Comparison of ENCODE assay signal across 11 cellular contexts in the genomic region with DNA sequence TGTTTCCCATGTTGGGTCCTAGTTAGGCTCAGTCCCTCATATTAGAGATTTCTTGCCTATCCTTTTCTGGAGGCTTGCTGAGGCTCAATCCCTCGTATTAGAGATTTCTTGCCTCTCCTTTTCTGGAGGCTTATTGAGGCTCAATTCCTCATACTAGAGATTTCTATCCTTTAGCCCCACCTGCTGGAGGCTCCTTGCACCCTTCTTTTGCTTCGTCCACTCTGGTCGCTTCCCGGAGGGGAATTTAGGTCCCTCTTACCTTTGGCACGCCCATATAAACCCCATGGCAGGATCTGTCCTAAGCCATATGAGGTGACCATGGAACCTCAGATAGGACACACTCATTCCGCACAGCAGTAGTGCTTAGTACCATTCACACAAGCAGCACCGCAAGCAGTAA. TPM values are rescaled to one million over a fixed set of nuclear protein-coding genes. Genes with fewer than 3 reads are reported as not detected.
A peak's percentile ranks its signal among the peaks of the same experiment; 100 is the strongest.
DNase-seq lines count a peak whose midpoint lies in the region; ATAC-seq and TF ChIP-seq lines count a peak whose summit lies in the region.
"Had no signal": no experiment of that assay in that cellular context is flagged by ENCODE, and none has a peak within 500 bp of the region (broad histone marks: within the 10 kb centered on the region; RNA-seq: fewer than 3 reads in every experiment).

No MANE protein-coding gene starts in this region.

- TF ChIP-seq EP300 in gastroesophageal sphincter (IDR thresholded peaks at IDR 0.05), result no peak

- H3F3A ChIP-seq in GM23248 (ENCODE audit: insufficient read depth), result no peaks in the 10 kb centered on the region

- H3K79me2 ChIP-seq in GM23248 (ENCODE audit: insufficient read depth), result no peaks in the 10 kb centered on the region

- H3K4me3 Mint-ChIP-seq in naive thymus-derived CD4-positive, alpha-beta T cell, result no peak overlapping the region

- DNase-seq in AG09319 (ENCODE audit: extremely low read depth, low read depth), result no peak
- peak; percentile 39 for DNase-seq in GM23248
- peak; percentile 67 for DNase-seq in WERI-Rb-1
- DNase-seq in iPS-NIHi7 (ENCODE audit: extremely low spot score), result peak; percentile 51
- DNase-seq in naive thymus-derived CD4-positive, alpha-beta T cell, result no peak
- no peak for DNase-seq in AG20443 (ENCODE audit: low spot score)
- DNase-seq: GF-D8, occipital lobe had no signal

- ATAC-seq in naive thymus-derived CD4-positive, alpha-beta T cell, result no peak
- ATAC-seq in HG02840 (IDR thresholded peaks at IDR 0.05; ENCODE audit: low FRiP score, unreplicated experiment), result no peak
- no peak for ATAC-seq in gastroesophageal sphincter
- ATAC-seq: activated naive CD4-positive, alpha-beta T cell treated with anti-CD3 and anti-CD28 coated beads, Interleukin-2, amount 50 U/mL, for 72 hours had no signal

- TF ChIP-seq POLR2A in gastroesophageal sphincter (IDR thresholded peaks at IDR 0.05), result no peak

- TF ChIP-seq CTCF in AG09319 (IDR thresholded peaks at IDR 0.05; ENCODE audit: low read depth, low read length) (peak; percentile 24; the same call in 1 of the 2 replicates), WERI-Rb-1 (IDR thresholded peaks at IDR 0.05; ENCODE audit: low read depth, low read length) (peak; percentile 57; the same call in 1 of the 2 replicates), gastroesophageal sphincter (IDR thresholded peaks at IDR 0.05) (peak in 1 of 4 experiments; percentile 45)

- intact Hi-C loops in naive thymus-derived CD4-positive, alpha-beta T cell (cut with micrococcal nuclease), result no loop called here

- H3K27ac ChIP-seq in GM23248, result no peak overlapping the region
- no peak overlapping the region for H3K27ac ChIP-seq in WERI-Rb-1
- H3K27ac ChIP-seq in naive thymus-derived CD4-positive, alpha-beta T cell (ENCODE audit: low read depth, low read length), result no peak overlapping the region
- H3K27ac ChIP-seq in gastroesophageal sphincter, result no peak overlapping the region

- H2AFZ ChIP-seq in GM23248, result no peak overlapping the region

- in situ Hi-C loops in GM23248 (cut with MboI), result no loop called here

- H3K9me2 ChIP-seq in GM23248 (ENCODE audit: insufficient read depth), result no peaks in the 10 kb centered on the region

- H3K27me3 ChIP-seq in GM23248 (replicated peaks; ENCODE audit: insufficient read depth), result no peaks in the 10 kb centered on the region
- no peaks in the 10 kb centered on the region for H3K27me3 ChIP-seq in WERI-Rb-1 (ENCODE audit: insufficient read depth, low read depth, severe bottlenecking)
- H3K27me3 ChIP-seq in naive thymus-derived CD4-positive, alpha-beta T cell (ENCODE audit: control insufficient read depth in 2 of 2, insufficient read depth in 2 of 2, low read length in 2 of 2), result no peaks in the 10 kb centered on the region
- H3K27me3 ChIP-seq in gastroesophageal sphincter, result no peaks in the 10 kb centered on the region

- no peaks in the 10 kb centered on the region for H3K9me3 ChIP-seq in GM23248 (ENCODE audit: low read depth)
- peaks cover 8% of the 10 kb centered on the region for H3K9me3 ChIP-seq in WERI-Rb-1 (ENCODE audit: severe bottlenecking)
- peaks cover 0 to 18% (median 4%) of the 10 kb centered on the region in 3 experiments for H3K9me3 ChIP-seq in naive thymus-derived CD4-positive, alpha-beta T cell (ENCODE audit: control insufficient read depth in 2 of 3, low read length in 3 of 3)
- H3K9me3 ChIP-seq in gastroesophageal sphincter, result peaks cover 0 to 11% (median 0%) of the 10 kb centered on the region in 3 donors

- H3K36me3 ChIP-seq in GM23248 (ENCODE audit: low read depth), result no peaks in the 10 kb centered on the region
- H3K36me3 ChIP-seq in WERI-Rb-1, result no peaks in the 10 kb centered on the region
- no peaks in the 10 kb centered on the region for H3K36me3 ChIP-seq in naive thymus-derived CD4-positive, alpha-beta T cell (ENCODE audit: control insufficient read depth in 2 of 3, insufficient read depth in 3 of 3, low read length in 3 of 3)
- H3K36me3 ChIP-seq in gastroesophageal sphincter, result no peaks in the 10 kb centered on the region

- no peak overlapping the region for H3K4me3 ChIP-seq in GM23248
- H3K4me3 ChIP-seq in WERI-Rb-1 (ENCODE audit: low read depth, low read length), result no peak overlapping the region
- no peak overlapping the region for H3K4me3 ChIP-seq in naive thymus-derived CD4-positive, alpha-beta T cell (ENCODE audit: low read length)
- no peak overlapping the region for H3K4me3 ChIP-seq in gastroesophageal sphincter

- H3K27me3 Mint-ChIP-seq in naive thymus-derived CD4-positive, alpha-beta T cell, result no peaks in the 10 kb centered on the region

- H4K20me1 ChIP-seq in GM23248 (ENCODE audit: insufficient read depth), result no peaks in the 10 kb centered on the region

- CTCF ChIA-PET in naive thymus-derived CD4-positive, alpha-beta T cell (lab: Charles Lee), result no interaction called here

- no peak overlapping the region for H3K9ac ChIP-seq in GM23248

- POLR2A ChIA-PET in naive thymus-derived CD4-positive, alpha-beta T cell (lab: Charles Lee), result no interaction called here

- H3K9me3 Mint-ChIP-seq in naive thymus-derived CD4-positive, alpha-beta T cell, result peaks cover 0 to 32% (median 14%) of the 10 kb centered on the region in 11 donors

- 65 to 68% methylated on average over 7 of the region's 7 CpGs for WGBS in GM23248 (ENCODE audit: low coverage in 1 of 2, low lambda C conversion rate in 2 of 2, missing lambda C conversion rate in 2 of 2), 2 experiments
- WGBS in gastroesophageal sphincter (ENCODE audit: low coverage in 1 of 2), 2 donors, result 61 to 84% methylated on average over 2 to 7 of the region's 7 CpGs

- peak overlapping the region in 1 of 9 donors; percentile 5 for H3K27ac Mint-ChIP-seq in naive thymus-derived CD4-positive, alpha-beta T cell
- H3K27ac Mint-ChIP-seq: activated naive CD4-positive, alpha-beta T cell treated with anti-CD3 and anti-CD28 coated beads, Interleukin-2, amount 50 U/mL, for 72 hours had no signal

- peaks cover 5 to 32% (median 18%) of the 10 kb centered on the region in 5 donors for H3K36me3 Mint-ChIP-seq in naive thymus-derived CD4-positive, alpha-beta T cell

- H3K4me1 ChIP-seq in GM23248 (ENCODE audit: insufficient read depth), result no peaks in the 10 kb centered on the region
- peaks cover under 1 to 2% of the 10 kb centered on the region in 2 donors for H3K4me1 ChIP-seq in naive thymus-derived CD4-positive, alpha-beta T cell (ENCODE audit: control insufficient read depth in 2 of 2, insufficient read depth in 2 of 2, low read length in 2 of 2)
- H3K4me1 ChIP-seq in gastroesophageal sphincter, result no peaks in the 10 kb centered on the region

- no peak overlapping the region for H3K4me2 ChIP-seq in GM23248 (ENCODE audit: unreplicated experiment)

- peaks cover 8 to 21% (median 15%) of the 10 kb centered on the region in 7 donors for H3K4me1 Mint-ChIP-seq in naive thymus-derived CD4-positive, alpha-beta T cell

RNA-seq across cellular contexts. Expression of a gene that starts 15.9 kb away (rescaled TPM):
- total RNA-seq in GM23248 (2014; rRNA removed; shearing (Covaris generic)), result 0.13 TPM in 1 of 2 replicates, not detected in the other
- 0.15 and 0.16 TPM in 2 replicates for polyA plus RNA-seq in GM23248 (2016; fragmentation: Nextera tagmentation; extraction: Ambion mirVana)
- 10 to 100 TPM in 4 of 5 experiments, 1 to 10 TPM in 1; 5.6 to 13.3 (median 11.2) TPM for total RNA-seq in naive thymus-derived CD4-positive, alpha-beta T cell
- under 1 TPM in 1 of 2 donors, not detected in 1; 0.11 TPM for polyA plus RNA-seq in naive thymus-derived CD4-positive, alpha-beta T cell
- total RNA-seq in gastroesophageal sphincter, result 1 to 10 TPM in 1 of 4 donors, under 1 TPM in 2, not detected in 1; 0.23 to 2.3 (median 0.40) TPM

RNA-seq across cellular contexts. Expression of a gene that starts 24.1 kb away (rescaled TPM):
- total RNA-seq in GM23248 (2014; rRNA removed; shearing (Covaris generic)), result 56.3 and 63.2 TPM in 2 replicates
- polyA plus RNA-seq in GM23248 (2016; fragmentation: Nextera tagmentation; extraction: Ambion mirVana), result 180 TPM in 2 replicates
- 10 to 100 TPM; 35.0 to 66.4 (median 40.6) TPM for total RNA-seq in naive thymus-derived CD4-positive, alpha-beta T cell
- polyA plus RNA-seq in naive thymus-derived CD4-positive, alpha-beta T cell, result 100 to 1,000 TPM in 1 of 2 donors, 10 to 100 TPM in 1; 96.9 to 123 TPM
- 100 to 1,000 TPM in 1 of 4 donors, 10 to 100 TPM in 3; 59.8 to 102 (median 89.9) TPM for total RNA-seq in gastroesophageal sphincter

RNA-seq across cellular contexts. Expression of a gene that starts 35.2 kb away (rescaled TPM):
- total RNA-seq in GM23248 (2014; rRNA removed; shearing (Covaris generic)), result 3.5 and 4.7 TPM in 2 replicates
- 73.6 and 77.0 TPM in 2 replicates for polyA plus RNA-seq in GM23248 (2016; fragmentation: Nextera tagmentation; extraction: Ambion mirVana)
- 100 to 1,000 TPM in 1 of 5 experiments, 10 to 100 TPM in 4; 40.4 to 105 (median 98.8) TPM for total RNA-seq in naive thymus-derived CD4-positive, alpha-beta T cell
- 100 to 1,000 TPM; 117 to 157 TPM for polyA plus RNA-seq in naive thymus-derived CD4-positive, alpha-beta T cell
- 10 to 100 TPM in 3 of 4 donors, 1 to 10 TPM in 1; 8.6 to 22.4 (median 19.4) TPM for total RNA-seq in gastroesophageal sphincter

RNA-seq across cellular contexts. Expression of a gene that starts 40.7 kb away (rescaled TPM):
- total RNA-seq in GM23248 (2014; rRNA removed; shearing (Covaris generic)), result 36.7 and 38.6 TPM in 2 replicates
- polyA plus RNA-seq in GM23248 (2016; fragmentation: Nextera tagmentation; extraction: Ambion mirVana), result 29.9 and 33.4 TPM in 2 replicates
- total RNA-seq in naive thymus-derived CD4-positive, alpha-beta T cell, result 1 to 10 TPM in 3 of 5 experiments, under 1 TPM in 2; 0.82 to 3.9 (median 1.2) TPM
- polyA plus RNA-seq in naive thymus-derived CD4-positive, alpha-beta T cell, result 1 to 10 TPM; 1.2 to 1.5 TPM
- total RNA-seq in gastroesophageal sphincter, result 10 to 100 TPM; 19.1 to 32.1 (median 21.1) TPM

RNA-seq across cellular contexts. Expression of a gene that starts 44.1 kb away (rescaled TPM):
- total RNA-seq in GM23248 (2014; rRNA removed; shearing (Covaris generic)), result 40.4 and 41.0 TPM in 2 replicates
- polyA plus RNA-seq in GM23248 (2016; fragmentation: Nextera tagmentation; extraction: Ambion mirVana), result 25.9 and 26.4 TPM in 2 replicates
- 10 to 100 TPM in 2 of 5 experiments, 1 to 10 TPM in 3; 7.6 to 38.8 (median 9.4) TPM for total RNA-seq in naive thymus-derived CD4-positive, alpha-beta T cell
- 10 to 100 TPM; 12.5 to 12.9 TPM for polyA plus RNA-seq in naive thymus-derived CD4-positive, alpha-beta T cell
- total RNA-seq in gastroesophageal sphincter, result 10 to 100 TPM; 21.9 to 35.0 (median 33.0) TPM

Comparison
In these comparisons a context has a peak if more than half of its experiments do, and no peak if none do; other contexts are left out.
1. DNase-seq: peak in GM23248 (single experiment), WERI-Rb-1 (single experiment) and iPS-NIHi7 (single experiment); none in AG09319 (single experiment), naive thymus-derived CD4-positive, alpha-beta T cell (0 of 9) and AG20443 (single experiment).